ENCODE assay signal across 2 cellular contexts in the genomic region with DNA sequence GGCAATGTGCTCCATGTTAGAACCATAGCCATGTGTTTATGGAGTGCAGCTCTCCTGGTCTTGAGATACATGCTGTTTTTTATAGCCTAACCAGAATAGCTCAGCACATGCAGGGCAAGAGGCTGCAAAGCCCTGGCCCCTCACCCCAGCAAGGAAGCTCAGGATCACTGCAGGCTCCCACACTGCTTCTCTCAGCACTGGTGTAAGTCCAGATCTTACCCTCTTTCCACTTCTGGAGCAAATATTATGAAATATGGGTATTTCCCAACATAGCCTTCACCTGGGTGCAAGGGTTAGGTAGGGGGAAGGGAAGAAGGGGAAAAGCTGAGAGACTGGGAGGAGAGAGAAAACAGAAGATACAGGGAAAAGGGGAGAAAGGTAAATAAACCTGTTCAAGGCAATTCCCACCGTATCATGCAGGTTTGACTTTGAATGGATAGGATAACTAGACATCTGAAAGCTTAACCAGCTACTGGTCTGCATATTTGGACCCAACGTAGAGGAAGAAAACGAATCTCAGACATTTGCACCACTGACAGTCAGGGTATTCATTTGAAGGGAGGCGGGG.
A peak's percentile ranks its signal among the peaks of the same experiment; 100 is the strongest.
TF ChIP-seq lines count a peak whose summit lies in the region.

No MANE protein-coding gene starts in this region.

TF ChIP-seq in K562, 482 proteins besides CTCF, POLR2A, EP300 and RAD21:
- TF ChIP-seq MTA1 (IDR thresholded peaks at IDR 0.05; ENCODE audit: borderline replicate concordance), result no peak
- no peak for TF ChIP-seq ZNF507 (tag; conservative IDR thresholded peaks at IDR 0.05)
- TF ChIP-seq, protein P1, sequence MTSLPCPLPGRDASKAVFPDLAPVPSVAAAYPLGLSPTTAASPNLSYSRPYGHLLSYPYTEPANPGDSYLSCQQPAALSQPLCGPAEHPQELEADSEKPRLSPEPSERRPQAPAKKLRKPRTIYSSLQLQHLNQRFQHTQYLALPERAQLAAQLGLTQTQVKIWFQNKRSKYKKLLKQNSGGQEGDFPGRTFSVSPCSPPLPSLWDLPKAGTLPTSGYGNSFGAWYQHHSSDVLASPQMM (CRISPR knock-in tag; IDR thresholded peaks at IDR 0.05), result no peak
- no peak for TF ChIP-seq ZNF121 (CRISPR knock-in tag; conservative IDR thresholded peaks at IDR 0.05)
- TF ChIP-seq RFX1 (IDR thresholded peaks at IDR 0.05), result no peak

TF ChIP-seq in liver, 16 proteins besides CTCF, POLR2A, EP300 and RAD21:
- TF ChIP-seq HNF4G (IDR thresholded peaks at IDR 0.05) (peak; percentile 99), SP1 (IDR thresholded peaks at IDR 0.05) (peak; percentile 94), JUND (IDR thresholded peaks at IDR 0.05) (peak; percentile 71 to 90), RXRA (IDR thresholded peaks at IDR 0.05) (peak; percentile 94 to 96), FOXA2 (IDR thresholded peaks at IDR 0.05) (peak; percentile 32), TAF1 (conservative IDR thresholded peaks at IDR 0.05) (peak; percentile 85), FOXA1 (IDR thresholded peaks at IDR 0.05) (peak; percentile 71), HNF4A (conservative IDR thresholded peaks at IDR 0.05) (peak; percentile 99), NR2F2 (IDR thresholded peaks at IDR 0.05) (peak; percentile 52), GABPA (IDR thresholded peaks at IDR 0.05 in 1 of 2, conservative IDR thresholded peaks at IDR 0.05 in 1 of 2) (peak in 1 of 2 donors; percentile 31), YY1 (IDR thresholded peaks at IDR 0.05) (peak; percentile 71), EGR1 (IDR thresholded peaks at IDR 0.05; ENCODE audit: low read depth in 2 of 2) (peak in 1 of 2 donors; percentile 92)
- TF ChIP-seq, protein P2, sequence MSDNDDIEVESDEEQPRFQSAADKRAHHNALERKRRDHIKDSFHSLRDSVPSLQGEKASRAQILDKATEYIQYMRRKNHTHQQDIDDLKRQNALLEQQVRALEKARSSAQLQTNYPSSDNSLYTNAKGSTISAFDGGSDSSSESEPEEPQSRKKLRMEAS (IDR thresholded peaks at IDR 0.05), result peak; percentile 93
- TF ChIP-seq, protein P3, sequence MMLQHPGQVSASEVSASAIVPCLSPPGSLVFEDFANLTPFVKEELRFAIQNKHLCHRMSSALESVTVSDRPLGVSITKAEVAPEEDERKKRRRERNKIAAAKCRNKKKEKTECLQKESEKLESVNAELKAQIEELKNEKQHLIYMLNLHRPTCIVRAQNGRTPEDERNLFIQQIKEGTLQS (IDR thresholded peaks at IDR 0.05), result peak; percentile 72
- TF ChIP-seq, protein P4, sequence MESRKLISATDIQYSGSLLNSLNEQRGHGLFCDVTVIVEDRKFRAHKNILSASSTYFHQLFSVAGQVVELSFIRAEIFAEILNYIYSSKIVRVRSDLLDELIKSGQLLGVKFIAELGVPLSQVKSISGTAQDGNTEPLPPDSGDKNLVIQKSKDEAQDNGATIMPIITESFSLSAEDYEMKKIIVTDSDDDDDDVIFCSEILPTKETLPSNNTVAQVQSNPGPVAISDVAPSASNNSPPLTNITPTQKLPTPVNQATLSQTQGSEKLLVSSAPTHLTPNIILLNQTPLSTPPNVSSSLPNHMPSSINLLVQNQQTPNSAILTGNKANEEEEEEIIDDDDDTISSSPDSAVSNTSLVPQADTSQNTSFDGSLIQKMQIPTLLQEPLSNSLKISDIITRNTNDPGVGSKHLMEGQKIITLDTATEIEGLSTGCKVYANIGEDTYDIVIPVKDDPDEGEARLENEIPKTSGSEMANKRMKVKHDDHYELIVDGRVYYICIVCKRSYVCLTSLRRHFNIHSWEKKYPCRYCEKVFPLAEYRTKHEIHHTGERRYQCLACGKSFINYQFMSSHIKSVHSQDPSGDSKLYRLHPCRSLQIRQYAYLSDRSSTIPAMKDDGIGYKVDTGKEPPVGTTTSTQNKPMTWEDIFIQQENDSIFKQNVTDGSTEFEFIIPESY (IDR thresholded peaks at IDR 0.05), result peak; percentile 84
- TF ChIP-seq, protein P5, sequence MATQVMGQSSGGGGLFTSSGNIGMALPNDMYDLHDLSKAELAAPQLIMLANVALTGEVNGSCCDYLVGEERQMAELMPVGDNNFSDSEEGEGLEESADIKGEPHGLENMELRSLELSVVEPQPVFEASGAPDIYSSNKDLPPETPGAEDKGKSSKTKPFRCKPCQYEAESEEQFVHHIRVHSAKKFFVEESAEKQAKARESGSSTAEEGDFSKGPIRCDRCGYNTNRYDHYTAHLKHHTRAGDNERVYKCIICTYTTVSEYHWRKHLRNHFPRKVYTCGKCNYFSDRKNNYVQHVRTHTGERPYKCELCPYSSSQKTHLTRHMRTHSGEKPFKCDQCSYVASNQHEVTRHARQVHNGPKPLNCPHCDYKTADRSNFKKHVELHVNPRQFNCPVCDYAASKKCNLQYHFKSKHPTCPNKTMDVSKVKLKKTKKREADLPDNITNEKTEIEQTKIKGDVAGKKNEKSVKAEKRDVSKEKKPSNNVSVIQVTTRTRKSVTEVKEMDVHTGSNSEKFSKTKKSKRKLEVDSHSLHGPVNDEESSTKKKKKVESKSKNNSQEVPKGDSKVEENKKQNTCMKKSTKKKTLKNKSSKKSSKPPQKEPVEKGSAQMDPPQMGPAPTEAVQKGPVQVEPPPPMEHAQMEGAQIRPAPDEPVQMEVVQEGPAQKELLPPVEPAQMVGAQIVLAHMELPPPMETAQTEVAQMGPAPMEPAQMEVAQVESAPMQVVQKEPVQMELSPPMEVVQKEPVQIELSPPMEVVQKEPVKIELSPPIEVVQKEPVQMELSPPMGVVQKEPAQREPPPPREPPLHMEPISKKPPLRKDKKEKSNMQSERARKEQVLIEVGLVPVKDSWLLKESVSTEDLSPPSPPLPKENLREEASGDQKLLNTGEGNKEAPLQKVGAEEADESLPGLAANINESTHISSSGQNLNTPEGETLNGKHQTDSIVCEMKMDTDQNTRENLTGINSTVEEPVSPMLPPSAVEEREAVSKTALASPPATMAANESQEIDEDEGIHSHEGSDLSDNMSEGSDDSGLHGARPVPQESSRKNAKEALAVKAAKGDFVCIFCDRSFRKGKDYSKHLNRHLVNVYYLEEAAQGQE (IDR thresholded peaks at IDR 0.05), result peak; percentile 91
